Comparison of ENCODE assay signal across 20 cellular contexts in genomic region chr3:116179091-116179490, GRCh38.
DNase-seq lines count a peak whose midpoint lies in the region; ATAC-seq and TF ChIP-seq lines count a peak whose summit lies in the region.
"Had no signal": no experiment of that assay in that cellular context is flagged by ENCODE, and none has a peak within 500 bp of the region (broad histone marks: within the 10 kb centered on the region; RNA-seq: fewer than 3 reads in every experiment).

No MANE protein-coding gene starts in this region.

- H3K4me1 ChIP-seq in A673 (ENCODE audit: insufficient read depth, low read length, poor library complexity, severe bottlenecking), result peaks cover 54% of the 10 kb centered on the region
- H3K4me1 ChIP-seq in SK-N-SH (ENCODE audit: control insufficient read depth in 1 of 2, insufficient read depth in 2 of 2, low read depth in 1 of 2, low read length in 1 of 2), result no peaks in the 10 kb centered on the region; a peak in 1 of 4 replicates
- H3K4me1 ChIP-seq: A549 had no signal

- no peaks in the 10 kb centered on the region for H3K27me3 Mint-ChIP-seq in activated naive CD8-positive, alpha-beta T cell treated with anti-CD3 and anti-CD28 coated beads, Interleukin-2, amount 50 U/mL, for 24 hours

- 0 out of 4 replicates have a peak, but pooled peaks of 1 of the 2 experiments have one; percentile 22 for TF ChIP-seq EP300 in SK-N-SH (IDR thresholded peaks at IDR 0.05; ENCODE audit: borderline replicate concordance in 1 of 2, low read depth in 1 of 2, low read length in 1 of 2)

- peak; percentile 76 for DNase-seq in A673 (ENCODE audit: low spot score)
- DNase-seq in GM06990 (ENCODE audit: extremely low read depth, insufficient read length), result peak; percentile 9
- DNase-seq in SK-N-SH, result no peak
- peak; percentile 61 for DNase-seq in fibroblast of villous mesenchyme (ENCODE audit: low read depth)
- no peak for DNase-seq in SK-N-DZ (ENCODE audit: low spot score)
- no peak for DNase-seq in activated naive CD8-positive, alpha-beta T cell treated with anti-CD3 and anti-CD28 coated beads, Interleukin-2, amount 50 U/mL, for 24 hours
- DNase-seq in NCI-H748 treated with DMSO at 0.1 percent for 48 hours (lab: John Stamatoyannopoulos, UW), result no peak
- DNase-seq: activated CD4-positive, alpha-beta T cell treated with anti-CD3 and anti-CD28 coated beads for 4 hours; activated naive CD4-positive, alpha-beta T cell treated with anti-CD3 and anti-CD28 coated beads, Interleukin-2, amount 50 U/mL, for 16 hours; effector CD8-positive, alpha-beta T cell; GF-D8; KG1; NCI-H1105 treated with DMSO at 0.1 percent for 48 hours; occipital lobe; SHP77 treated with DMSO at 0.1 percent for 48 hours; T1000; trophoblast cell had no signal

- no peaks in the 10 kb centered on the region for H3K9me3 Mint-ChIP-seq in activated naive CD8-positive, alpha-beta T cell treated with anti-CD3 and anti-CD28 coated beads, Interleukin-2, amount 50 U/mL, for 24 hours

- ATAC-seq in HG03280 (IDR thresholded peaks at IDR 0.05; ENCODE audit: unreplicated experiment), result no peak
- ATAC-seq in activated naive CD8-positive, alpha-beta T cell treated with anti-CD3 and anti-CD28 coated beads, Interleukin-2, amount 50 U/mL, for 24 hours, result no peak
- ATAC-seq: A549 had no signal

- no peaks in the 10 kb centered on the region for H3K36me3 Mint-ChIP-seq in activated naive CD8-positive, alpha-beta T cell treated with anti-CD3 and anti-CD28 coated beads, Interleukin-2, amount 50 U/mL, for 24 hours (ENCODE audit: low read depth)

- BruUV-seq in A673 (replicated peaks; lab: Mats Ljungman, UMichigan), result no TSS peak

- no peak overlapping the region; the same call in 1 of the 2 replicates for H2AFZ ChIP-seq in SK-N-SH (ENCODE audit: low read depth)

- no peaks in the 10 kb centered on the region for H4K20me1 ChIP-seq in SK-N-SH (ENCODE audit: insufficient read depth)

- H3K27me3 ChIP-seq in A673 (replicated peaks; ENCODE audit: insufficient read depth, low read depth, low read length, poor library complexity), result no peaks in the 10 kb centered on the region
- no peaks in the 10 kb centered on the region for H3K27me3 ChIP-seq in GM06990 (replicated peaks; ENCODE audit: control insufficient read depth, insufficient read depth, low read length)
- H3K27me3 ChIP-seq in SK-N-SH (ENCODE audit: insufficient read depth), result no peaks in the 10 kb centered on the region
- H3K27me3 ChIP-seq: cardiac muscle cell had no signal

- H3K9ac ChIP-seq in SK-N-SH, result no peak overlapping the region

- H3K4me2 ChIP-seq in SK-N-SH, result no peak overlapping the region
- H3K4me2 ChIP-seq: A549 had no signal

- WGBS in SK-N-SH (ENCODE audit: low lambda C conversion rate), result 61% methylated on average over 1 of the region's 1 CpG

- H3K4me3 Mint-ChIP-seq in activated naive CD8-positive, alpha-beta T cell treated with anti-CD3 and anti-CD28 coated beads, Interleukin-2, amount 50 U/mL, for 24 hours, result no peak overlapping the region

- H3K36me3 ChIP-seq in A673 (ENCODE audit: insufficient read depth, low read length, poor library complexity, severe bottlenecking), result no peaks in the 10 kb centered on the region
- no peaks in the 10 kb centered on the region for H3K36me3 ChIP-seq in GM06990 (ENCODE audit: control insufficient read depth, insufficient read depth, low read length)
- H3K36me3 ChIP-seq in SK-N-SH (replicated peaks in 1 of 2; ENCODE audit: control insufficient read depth in 1 of 2, insufficient read depth in 2 of 2, low read length in 1 of 2), result no peaks in the 10 kb centered on the region
- H3K36me3 ChIP-seq: cardiac muscle cell had no signal

- TF ChIP-seq RAD21 in SK-N-SH (IDR thresholded peaks at IDR 0.05; ENCODE audit: low read length), result no peak

- H3K9me2 ChIP-seq in SK-N-SH, result no peaks in the 10 kb centered on the region

- no peaks in the 10 kb centered on the region for H3K79me2 ChIP-seq in SK-N-SH (ENCODE audit: insufficient read depth)

- no peaks in the 10 kb centered on the region for H3K4me1 Mint-ChIP-seq in activated naive CD8-positive, alpha-beta T cell treated with anti-CD3 and anti-CD28 coated beads, Interleukin-2, amount 50 U/mL, for 24 hours

- H3F3A ChIP-seq in SK-N-SH (replicated peaks; ENCODE audit: insufficient read depth), result peaks cover 6% of the 10 kb centered on the region

- H3K27ac Mint-ChIP-seq in activated naive CD8-positive, alpha-beta T cell treated with anti-CD3 and anti-CD28 coated beads, Interleukin-2, amount 50 U/mL, for 24 hours, result no peak overlapping the region

- CTCF ChIA-PET in A673 (lab: Charles Lee), result no interaction called here
- CTCF ChIA-PET in SK-N-SH (lab: Yijun Ruan, JAX), result no interaction called here

- POLR2A ChIA-PET in A673 (lab: Charles Lee; ENCODE audit: low non-redundant PET), result no interaction called here
- POLR2A ChIA-PET in SK-N-SH (lab: Yijun Ruan, JAX), result no interaction called here

- H3K9me3 ChIP-seq in A673 (ENCODE audit: low read depth, low read length, poor library complexity, severe bottlenecking) (no peaks in the 10 kb centered on the region), SK-N-SH (no peaks in the 10 kb centered on the region)
- H3K9me3 ChIP-seq: A549 had no signal

- TF ChIP-seq CTCF in A673 (conservative IDR thresholded peaks at IDR 0.05; ENCODE audit: low read depth, low read length), result no peak
- no peak for TF ChIP-seq CTCF in GM06990 (IDR thresholded peaks at IDR 0.05; ENCODE audit: insufficient read depth, low read length, poor library complexity, severe bottlenecking)
- no peak for TF ChIP-seq CTCF in SK-N-SH (IDR thresholded peaks at IDR 0.05)
- TF ChIP-seq CTCF in fibroblast of villous mesenchyme (IDR thresholded peaks at IDR 0.05; ENCODE audit: insufficient read depth, low read depth, low read length), result no peak

- intact Hi-C loops in A673 (cut with micrococcal nuclease; ENCODE audit: unreplicated experiment), result no loop called here

- peak overlapping the region; percentile 67 for H3K27ac ChIP-seq in A673 (ENCODE audit: low read depth, low read length, poor library complexity, severe bottlenecking)
- peak overlapping the region in 1 of 2 experiments; percentile 56; a peak in 2 of 4 replicates for H3K27ac ChIP-seq in SK-N-SH (ENCODE audit: low read depth in 2 of 2, low read length in 1 of 2)
- H3K27ac ChIP-seq: A549, cardiac muscle cell had no signal

- no peak overlapping the region for H3K4me3 ChIP-seq in A673 (ENCODE audit: low read depth, low read length, poor library complexity, severe bottlenecking)
- no peak overlapping the region for H3K4me3 ChIP-seq in GM06990 (replicated peaks; ENCODE audit: low read depth, low read length)
- no peak overlapping the region for H3K4me3 ChIP-seq in SK-N-SH (ENCODE audit: low read depth in 2 of 2, low read length in 1 of 2)
- no peak overlapping the region for H3K4me3 ChIP-seq in fibroblast of villous mesenchyme (ENCODE audit: low read depth, low read length)
- H3K4me3 ChIP-seq: A549, cardiac muscle cell had no signal

TF ChIP-seq in SK-N-SH, 30 proteins besides CTCF, POLR2A, EP300 and RAD21:
- TF ChIP-seq TCF12 (IDR thresholded peaks at IDR 0.05) (peak; percentile 77), CHD2 (IDR thresholded peaks at IDR 0.05; ENCODE audit: low read length, partially characterized antibody) (no peak)

Comparison
In these comparisons a context has a peak if more than half of its experiments do, and no peak if none do; other contexts are left out.
1. DNase-seq: peak in A673 (single experiment), GM06990 (single experiment) and fibroblast of villous mesenchyme (single experiment); none in SK-N-SH (single experiment), SK-N-DZ (single experiment), activated naive CD8-positive, alpha-beta T cell treated with anti-CD3 and anti-CD28 coated beads, Interleukin-2, amount 50 U/mL, for 24 hours (single experiment) and NCI-H748 treated with DMSO at 0.1 percent for 48 hours (single experiment).